ENCODE assay signal across 7 cellular contexts in the genomic region with DNA sequence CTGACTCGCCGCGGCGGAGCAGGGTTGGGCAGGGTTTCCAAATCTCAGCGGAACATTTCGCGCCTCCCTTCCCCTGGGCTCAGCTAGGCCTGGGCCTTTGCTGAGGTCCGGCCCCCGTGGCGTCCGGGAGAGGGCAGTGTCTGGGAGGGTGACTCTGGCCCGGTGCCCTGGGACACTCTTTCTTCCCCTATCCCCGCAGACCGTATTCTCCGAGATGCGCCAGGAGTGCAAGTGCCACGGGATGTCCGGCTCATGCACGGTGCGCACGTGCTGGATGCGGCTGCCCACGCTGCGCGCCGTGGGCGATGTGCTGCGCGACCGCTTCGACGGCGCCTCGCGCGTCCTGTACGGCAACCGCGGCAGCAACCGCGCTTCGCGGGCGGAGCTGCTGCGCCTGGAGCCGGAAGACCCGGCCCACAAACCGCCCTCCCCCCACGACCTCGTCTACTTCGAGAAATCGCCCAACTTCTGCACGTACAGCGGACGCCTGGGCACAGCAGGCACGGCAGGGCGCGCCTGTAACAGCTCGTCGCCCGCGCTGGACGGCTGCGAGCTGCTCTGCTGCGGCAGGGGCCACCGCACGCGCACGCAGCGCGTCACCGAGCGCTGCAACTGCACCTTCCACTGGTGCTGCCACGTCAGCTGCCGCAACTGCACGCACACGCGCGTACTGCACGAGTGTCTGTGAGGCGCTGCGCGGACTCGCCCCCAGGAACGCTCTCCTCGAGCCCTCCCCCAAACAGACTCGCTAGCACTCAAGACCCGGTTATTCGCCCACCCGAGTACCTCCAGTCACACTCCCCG. TPM values are rescaled to one million over a fixed set of nuclear protein-coding genes. Genes with fewer than 3 reads are reported as not detected.
A peak's percentile ranks its signal among the peaks of the same experiment; 100 is the strongest.
DNase-seq lines count a peak whose midpoint lies in the region; ATAC-seq, FAIRE-seq and TF ChIP-seq lines count a peak whose summit lies in the region.

No MANE protein-coding gene starts in this region.

- peak overlapping the region; percentile 83 for H3K4me3 Mint-ChIP-seq in activated B cell treated with CpG ODN at 0.5 μM for 24 hours

- H2BK5ac ChIP-seq in trophoblast cell (ENCODE audit: low read depth, low read length, poor library complexity): no peak overlapping the region

- peaks cover 84% of the 10 kb centered on the region for H3K27me3 ChIP-seq in trophoblast cell (ENCODE audit: insufficient read depth, low read length)

- FAIRE-seq in GM19239 (lab: Jason Lieb, UNC): no peak

- intact Hi-C loops in activated B cell treated with CpG ODN at 0.5 μM for 24 hours (cut with micrococcal nuclease): loop anchor here (1.0 to 5.0 kb wide), 2 partner anchors 14 to 111 kb away; a partner anchor contains a TSS

- no peak overlapping the region for H2AK5ac ChIP-seq in trophoblast cell (ENCODE audit: low read length)

- H3K79me1 ChIP-seq in trophoblast cell (ENCODE audit: low read length): no peaks in the 10 kb centered on the region

- H3K9me3 Mint-ChIP-seq in activated B cell treated with CpG ODN at 0.5 μM for 24 hours: no peaks in the 10 kb centered on the region

- WGBS in trophoblast cell (ENCODE audit: extremely low coverage, insufficient coverage, insufficient read length): no CpG with 5 or more reads among the region's 91 CpGs

- H3K36me3 ChIP-seq in trophoblast cell (ENCODE audit: control insufficient read depth in 1 of 2, insufficient read depth in 2 of 2, low read length in 2 of 2): no peaks in the 10 kb centered on the region

- H3K4me3 ChIP-seq in HFF-Myc (replicated peaks; ENCODE audit: low read depth, low read length) (no peak overlapping the region), trophoblast cell (ENCODE audit: low read depth, low read length) (peak overlapping the region; percentile 55)

- H4K91ac ChIP-seq in trophoblast cell (ENCODE audit: low read depth, low read length): no peak overlapping the region

- TF ChIP-seq CTCF in HFF-Myc (IDR thresholded peaks at IDR 0.05; ENCODE audit: low read depth, low read length, missing control alignments) (peak; percentile 13), activated B cell treated with CpG ODN at 0.5 μM for 24 hours (IDR thresholded peaks at IDR 0.05) (no peak)

- CTCF ChIA-PET in activated B cell treated with CpG ODN at 0.5 μM for 24 hours (lab: Charles Lee): interaction anchor here (0.6 to 6.1 kb wide), 4 partner anchors 14 to 556 kb away, joined by 3 to 74 read pairs (median 8); a partner anchor contains a TSS

- no peak overlapping the region for H2BK120ac ChIP-seq in trophoblast cell (ENCODE audit: insufficient read depth, low read length, poor library complexity)

- no peak overlapping the region for H3K27ac ChIP-seq in trophoblast cell (ENCODE audit: low read depth, low read length)

- peak; percentile 9 for ATAC-seq in activated B cell treated with CpG ODN at 0.5 μM for 24 hours (ENCODE audit: low read depth)
- peak; percentile 38 for ATAC-seq in esophagus mucosa

- H3K9me3 ChIP-seq in trophoblast cell (ENCODE audit: insufficient read depth, low read depth, low read length): peaks cover 11% of the 10 kb centered on the region

- DNase-seq in HFF-Myc (ENCODE audit: extremely low read depth, low read depth) (no peak), activated B cell treated with CpG ODN at 0.5 μM for 24 hours (no peak), trophoblast cell (no peak), GM19239 (ENCODE audit: insufficient read length, low spot score) (no peak), GM19238 (ENCODE audit: insufficient read length, low spot score) (no peak), putamen (ENCODE audit: low spot score) (no peak)

- H3K9ac ChIP-seq in trophoblast cell (ENCODE audit: low read length): no peak overlapping the region

- H3K14ac ChIP-seq in trophoblast cell (ENCODE audit: low read length): no peak overlapping the region

- H3K27me3 Mint-ChIP-seq in activated B cell treated with CpG ODN at 0.5 μM for 24 hours: peaks cover 37% of the 10 kb centered on the region

- no peak overlapping the region for H3K18ac ChIP-seq in trophoblast cell (ENCODE audit: low read length)

- no peak overlapping the region for H2BK12ac ChIP-seq in trophoblast cell (ENCODE audit: low read length)

- no peak overlapping the region for H3K4ac ChIP-seq in trophoblast cell (ENCODE audit: low read depth, low read length)

- no peak overlapping the region for H4K12ac ChIP-seq in trophoblast cell (ENCODE audit: low read depth, low read length)

- H2AFZ ChIP-seq in trophoblast cell (ENCODE audit: insufficient read depth, low read length, poor library complexity): peak overlapping the region; percentile 8

- H3K27ac Mint-ChIP-seq in activated B cell treated with CpG ODN at 0.5 μM for 24 hours: no peak overlapping the region

- H4K8ac ChIP-seq in trophoblast cell (ENCODE audit: low read depth, low read length): no peak overlapping the region

- POLR2A ChIA-PET in activated B cell treated with CpG ODN at 0.5 μM for 24 hours (lab: Charles Lee): interaction anchor here (0.6 to 3.8 kb wide), 5 partner anchors 11 to 150 kb away, joined by 3 to 24 read pairs (median 5); a partner anchor contains a TSS

- H3K4me1 ChIP-seq in trophoblast cell (ENCODE audit: control insufficient read depth in 1 of 2, insufficient read depth in 2 of 2, low read length in 2 of 2): peaks cover 24 to 35% of the 10 kb centered on the region in 2 experiments

- H3K4me1 Mint-ChIP-seq in activated B cell treated with CpG ODN at 0.5 μM for 24 hours: peaks cover 42% of the 10 kb centered on the region

- no peaks in the 10 kb centered on the region for H3K79me2 ChIP-seq in trophoblast cell (ENCODE audit: control insufficient read depth, insufficient read depth, low read length, poor library complexity)

- peak overlapping the region; percentile 54 for H3K4me2 ChIP-seq in trophoblast cell (ENCODE audit: low read length)

- no peaks in the 10 kb centered on the region for H3K36me3 Mint-ChIP-seq in activated B cell treated with CpG ODN at 0.5 μM for 24 hours (ENCODE audit: low read depth)

- H3K23ac ChIP-seq in trophoblast cell (ENCODE audit: low read length): no peak overlapping the region

RNA-seq across cellular contexts. Expression of a gene that starts 3.0 kb away (rescaled TPM):
- total RNA-seq in activated B cell treated with CpG ODN at 0.5 μM for 24 hours (not detected in 2 replicates), esophagus mucosa (not detected)
- polyA plus RNA-seq in trophoblast cell (2013): 2.1 TPM in 2 replicates

RNA-seq across cellular contexts. Expression of a gene that starts 9.6 kb away (rescaled TPM):
- total RNA-seq in activated B cell treated with CpG ODN at 0.5 μM for 24 hours (0.22 TPM in 1 of 2 replicates, not detected in the other), esophagus mucosa (0.48 TPM)
- polyA plus RNA-seq in trophoblast cell (2013): 5.7 and 5.9 TPM in 2 replicates

RNA-seq across cellular contexts. Expression of a gene that starts 18.0 kb away (rescaled TPM):
- 0.20 and 0.44 TPM in 2 replicates for total RNA-seq in activated B cell treated with CpG ODN at 0.5 μM for 24 hours
- total RNA-seq in esophagus mucosa: 0.28 TPM
- polyA plus RNA-seq in trophoblast cell (2013): 0.12 and 0.18 TPM in 2 replicates

RNA-seq across cellular contexts. Expression of a gene that starts 23.9 kb away (rescaled TPM):
- total RNA-seq in activated B cell treated with CpG ODN at 0.5 μM for 24 hours: 113 and 119 TPM in 2 replicates
- total RNA-seq in esophagus mucosa: 144 TPM
- polyA plus RNA-seq in trophoblast cell (2013): 112 and 113 TPM in 2 replicates

RNA-seq across cellular contexts. Expression of a gene that starts 37.4 kb away (rescaled TPM):
- total RNA-seq in activated B cell treated with CpG ODN at 0.5 μM for 24 hours (55.3 and 70.5 TPM in 2 replicates), esophagus mucosa (52.8 TPM)
- 44.8 and 45.0 TPM in 2 replicates for polyA plus RNA-seq in trophoblast cell (2013)
